ENCODE assay signal across 8 cellular contexts in the genomic region with DNA sequence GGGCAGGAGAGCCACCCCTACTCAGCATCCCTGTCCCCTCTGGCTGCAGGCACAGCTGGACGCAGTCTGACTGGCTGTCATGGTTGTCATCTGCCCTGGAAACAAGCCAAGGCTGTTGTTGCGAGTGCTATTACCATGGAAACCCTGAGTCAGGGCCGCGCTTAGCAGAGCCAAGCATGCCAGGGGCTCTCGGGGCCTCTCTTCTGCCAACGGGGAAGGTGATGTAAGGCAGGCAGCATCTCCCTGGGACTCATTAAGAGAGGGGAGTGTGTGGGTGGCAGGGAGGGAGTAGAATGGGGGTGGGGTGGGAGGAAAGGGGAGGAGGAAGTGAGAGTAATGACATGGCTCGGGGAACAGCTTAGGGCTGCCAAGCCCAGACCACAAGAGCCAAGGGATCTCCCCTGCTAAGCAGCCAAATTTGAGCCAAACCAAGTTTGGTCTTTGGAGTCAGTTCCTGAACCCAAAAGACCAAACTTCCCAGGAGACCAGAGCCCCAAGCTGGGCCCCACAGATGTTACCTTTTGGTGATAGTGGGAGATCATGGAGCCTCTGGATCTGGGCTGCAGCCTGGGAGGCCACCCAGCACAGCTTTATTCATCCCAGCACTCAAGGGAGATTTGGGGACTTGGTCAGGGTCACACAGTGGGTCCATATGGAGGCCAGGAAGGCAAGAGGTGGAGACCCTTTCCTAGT.
DNase-seq lines count a peak whose midpoint lies in the region; ATAC-seq and TF ChIP-seq lines count a peak whose summit lies in the region.

No MANE protein-coding gene starts in this region.

- H3K4me1 ChIP-seq in CD8-positive, alpha-beta T cell (ENCODE audit: insufficient read depth, low read length): no peaks in the 10 kb centered on the region

- H3K4me3 Mint-ChIP-seq in activated T-helper 17 cell treated with anti-CD3 and anti-CD28 coated beads, Interleukin-2, amount 50 U/mL, for 72 hours: no peak overlapping the region
- no peak overlapping the region for H3K4me3 Mint-ChIP-seq in CD8-positive, alpha-beta T cell

- H3K4me1 Mint-ChIP-seq in activated T-helper 17 cell treated with anti-CD3 and anti-CD28 coated beads, Interleukin-2, amount 50 U/mL, for 72 hours: no peaks in the 10 kb centered on the region
- no peaks in the 10 kb centered on the region for H3K4me1 Mint-ChIP-seq in CD8-positive, alpha-beta T cell (ENCODE audit: low read depth)

- CTCF ChIA-PET in CD8-positive, alpha-beta T cell (lab: Charles Lee): no interaction called here

- intact Hi-C loops in CD8-positive, alpha-beta T cell (cut with DNase I, micrococcal nuclease): no loop called here

- peaks cover 15% of the 10 kb centered on the region for H3K9me3 Mint-ChIP-seq in activated T-helper 17 cell treated with anti-CD3 and anti-CD28 coated beads, Interleukin-2, amount 50 U/mL, for 72 hours
- H3K9me3 Mint-ChIP-seq in CD8-positive, alpha-beta T cell: peaks cover 16% of the 10 kb centered on the region

- no peak overlapping the region for H3K27ac Mint-ChIP-seq in activated T-helper 17 cell treated with anti-CD3 and anti-CD28 coated beads, Interleukin-2, amount 50 U/mL, for 72 hours
- H3K27ac Mint-ChIP-seq in CD8-positive, alpha-beta T cell: no peak overlapping the region

- H3K36me3 ChIP-seq in CD8-positive, alpha-beta T cell (ENCODE audit: insufficient read depth, low read length): no peaks in the 10 kb centered on the region

- no peak for TF ChIP-seq CTCF in CD8-positive, alpha-beta T cell (IDR thresholded peaks at IDR 0.05)

- H3K4me3 ChIP-seq in CD8-positive, alpha-beta T cell (ENCODE audit: low read depth, low read length): no peak overlapping the region

- peak; percentile 78 for ATAC-seq in GM19035 (IDR thresholded peaks at IDR 0.05; ENCODE audit: unreplicated experiment)
- peak; percentile 84 for ATAC-seq in HG03025 (IDR thresholded peaks at IDR 0.05; ENCODE audit: low FRiP score, unreplicated experiment)
- peak; percentile 70 for ATAC-seq in activated T-helper 17 cell treated with anti-CD3 and anti-CD28 coated beads, Interleukin-2, amount 50 U/mL, for 72 hours (replicated peaks)
- ATAC-seq in left lobe of liver: peak; percentile 52
- ATAC-seq in CD8-positive, alpha-beta T cell: no peak

- DNase-seq in DMS 273 (lab: John Stamatoyannopoulos, UW; ENCODE audit: unreplicated experiment): peak; percentile 93
- peak; percentile 42 for DNase-seq in NCI-H2081 treated with DMSO at 0.1 percent for 48 hours (lab: John Stamatoyannopoulos, UW)
- DNase-seq in left lobe of liver (ENCODE audit: low spot score): no peak
- DNase-seq in cortex of kidney (lab: John Stamatoyannopoulos, UW): no peak
- no peak for DNase-seq in CD8-positive, alpha-beta T cell

- H3K36me3 Mint-ChIP-seq in activated T-helper 17 cell treated with anti-CD3 and anti-CD28 coated beads, Interleukin-2, amount 50 U/mL, for 72 hours (ENCODE audit: low read depth): no peaks in the 10 kb centered on the region
- H3K36me3 Mint-ChIP-seq in CD8-positive, alpha-beta T cell: no peaks in the 10 kb centered on the region

- POLR2A ChIA-PET in CD8-positive, alpha-beta T cell (lab: Charles Lee): interaction anchor here (1.3 kb wide), 1 partner anchor 31 kb away, joined by 3 read pairs; no protein-coding TSS in a partner anchor

- no peaks in the 10 kb centered on the region for H3K9me3 ChIP-seq in CD8-positive, alpha-beta T cell (ENCODE audit: low read length)

- H3K27me3 ChIP-seq in CD8-positive, alpha-beta T cell (ENCODE audit: insufficient read depth, low read length): no peaks in the 10 kb centered on the region

- H3K27ac ChIP-seq in CD8-positive, alpha-beta T cell (ENCODE audit: low read depth, low read length): no peak overlapping the region

- peaks cover 21% of the 10 kb centered on the region for H3K27me3 Mint-ChIP-seq in activated T-helper 17 cell treated with anti-CD3 and anti-CD28 coated beads, Interleukin-2, amount 50 U/mL, for 72 hours
- peaks cover 15% of the 10 kb centered on the region for H3K27me3 Mint-ChIP-seq in CD8-positive, alpha-beta T cell (ENCODE audit: low read depth)

Comparison
In these comparisons a context has a peak if more than half of its experiments do, and no peak if none do; other contexts are left out.
1. DNase-seq: peak in DMS 273 (single experiment) and NCI-H2081 treated with DMSO at 0.1 percent for 48 hours (single experiment); none in left lobe of liver (single experiment), cortex of kidney (single experiment) and CD8-positive, alpha-beta T cell (0 of 7).